6 cellular contexts compared by ENCODE assay signal in the genomic region with DNA sequence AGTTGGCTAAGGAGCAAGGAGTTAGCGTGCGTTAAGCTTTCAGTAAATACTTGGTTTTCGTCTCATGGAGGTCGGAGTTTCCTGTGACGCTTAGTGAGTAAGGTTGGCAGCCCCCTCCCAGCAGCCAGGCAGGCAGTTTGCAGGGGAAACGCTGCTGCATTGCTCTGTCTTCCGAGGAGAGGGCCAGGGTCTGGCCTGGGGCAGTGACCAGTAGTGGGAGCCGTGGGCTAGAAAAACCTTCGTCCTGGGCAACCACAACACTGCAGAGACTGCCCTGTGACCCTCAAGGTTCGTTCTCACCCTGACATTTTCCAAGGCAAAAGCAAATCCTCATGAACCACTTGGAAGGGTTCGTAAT. TPM values are rescaled to one million over a fixed set of nuclear protein-coding genes. Genes with fewer than 3 reads are reported as not detected.
DNase-seq lines count a peak whose midpoint lies in the region; TF ChIP-seq lines count a peak whose summit lies in the region.

No MANE protein-coding gene starts in this region.

- no peaks in the 10 kb centered on the region for H3K36me3 Mint-ChIP-seq in activated CD4-positive, alpha-beta T cell treated with anti-CD3 and anti-CD28 coated beads, Interleukin-2, amount 10 ng/mL, durations not matched to agents 24 days and 14 days (ENCODE audit: low read depth)
- H3K36me3 Mint-ChIP-seq in nephron progenitor cell (ENCODE audit: low read depth): no peaks in the 10 kb centered on the region

- H3K27me3 ChIP-seq in brain microvascular endothelial cell (replicated peaks): no peaks in the 10 kb centered on the region

- H3K4me3 ChIP-seq in brain microvascular endothelial cell (ENCODE audit: low read depth, low read length): peak overlapping the region; percentile 97

- no peak for DNase-seq in activated CD4-positive, alpha-beta T cell treated with anti-CD3 and anti-CD28 coated beads, Interleukin-2, amount 10 ng/mL, durations not matched to agents 24 days and 14 days
- no peak for DNase-seq in activated CD4-positive, alpha-beta T cell treated with anti-CD3 and anti-CD28 coated beads for 48 hours
- no peak for DNase-seq in brain microvascular endothelial cell
- peak; percentile 34 for DNase-seq in nephron progenitor cell
- no peak for DNase-seq in GDM1 (lab: John Stamatoyannopoulos, UW)
- no peak for DNase-seq in stimulated activated CD4-positive, alpha-beta T cell treated with anti-CD3 and anti-CD28 coated beads, Interleukin-15, amount 100 ng/mL, for 24 hours

- peak overlapping the region; percentile 11 for H3K27ac ChIP-seq in brain microvascular endothelial cell

- TF ChIP-seq CTCF in brain microvascular endothelial cell (IDR thresholded peaks at IDR 0.05; ENCODE audit: low read depth, low read length, missing control alignments) (peak; percentile 42), nephron progenitor cell (IDR thresholded peaks at IDR 0.05) (no peak)

- no peaks in the 10 kb centered on the region for H3K36me3 ChIP-seq in brain microvascular endothelial cell (replicated peaks)

- H3K27me3 Mint-ChIP-seq in activated CD4-positive, alpha-beta T cell treated with anti-CD3 and anti-CD28 coated beads, Interleukin-2, amount 10 ng/mL, durations not matched to agents 24 days and 14 days: no peaks in the 10 kb centered on the region
- H3K27me3 Mint-ChIP-seq in nephron progenitor cell (ENCODE audit: low read depth, poor library complexity): peaks cover 40% of the 10 kb centered on the region

- H3K9me3 Mint-ChIP-seq in activated CD4-positive, alpha-beta T cell treated with anti-CD3 and anti-CD28 coated beads, Interleukin-2, amount 10 ng/mL, durations not matched to agents 24 days and 14 days: no peaks in the 10 kb centered on the region
- H3K9me3 Mint-ChIP-seq in nephron progenitor cell: no peaks in the 10 kb centered on the region

- peak overlapping the region; percentile 95 for H3K27ac Mint-ChIP-seq in activated CD4-positive, alpha-beta T cell treated with anti-CD3 and anti-CD28 coated beads, Interleukin-2, amount 10 ng/mL, durations not matched to agents 24 days and 14 days
- H3K27ac Mint-ChIP-seq in nephron progenitor cell: peak overlapping the region; percentile 67

- in situ Hi-C loops in brain microvascular endothelial cell (cut with HindIII; ENCODE audit: low pct_ligation_motif_present, low sequenced_read_pairs): no loop called here

- H3K4me1 Mint-ChIP-seq in activated CD4-positive, alpha-beta T cell treated with anti-CD3 and anti-CD28 coated beads, Interleukin-2, amount 10 ng/mL, durations not matched to agents 24 days and 14 days: peaks cover 40% of the 10 kb centered on the region
- H3K4me1 Mint-ChIP-seq in nephron progenitor cell: peaks cover 33% of the 10 kb centered on the region

- H3K4me3 Mint-ChIP-seq in activated CD4-positive, alpha-beta T cell treated with anti-CD3 and anti-CD28 coated beads, Interleukin-2, amount 10 ng/mL, durations not matched to agents 24 days and 14 days: peak overlapping the region; percentile 99
- peak overlapping the region; percentile 96 for H3K4me3 Mint-ChIP-seq in nephron progenitor cell

- intact Hi-C loops in activated CD4-positive, alpha-beta T cell treated with anti-CD3 and anti-CD28 coated beads, Interleukin-2, amount 10 ng/mL, durations not matched to agents 24 days and 14 days (cut with micrococcal nuclease): loop anchor here (1.0 to 5.0 kb wide), 6 partner anchors 40 to 258 kb away; a partner anchor contains a TSS

RNA-seq across cellular contexts. Expression of a gene that starts 0.4 kb away (rescaled TPM):
- total RNA-seq in activated CD4-positive, alpha-beta T cell treated with anti-CD3 and anti-CD28 coated beads, Interleukin-2, amount 10 ng/mL, durations not matched to agents 24 days and 14 days: 12.7 and 13.9 TPM in 2 replicates

RNA-seq across cellular contexts. Expression of a gene that starts 0.6 kb away (rescaled TPM):
- total RNA-seq in activated CD4-positive, alpha-beta T cell treated with anti-CD3 and anti-CD28 coated beads, Interleukin-2, amount 10 ng/mL, durations not matched to agents 24 days and 14 days: 131 and 147 TPM in 2 replicates

RNA-seq across cellular contexts. Expression of a gene that starts 40.7 kb away (rescaled TPM):
- 15.2 and 16.6 TPM in 2 replicates for total RNA-seq in activated CD4-positive, alpha-beta T cell treated with anti-CD3 and anti-CD28 coated beads, Interleukin-2, amount 10 ng/mL, durations not matched to agents 24 days and 14 days

RNA-seq across cellular contexts. Expression of a gene that starts 54.2 kb away (rescaled TPM):
- 30.4 and 31.2 TPM in 2 replicates for total RNA-seq in activated CD4-positive, alpha-beta T cell treated with anti-CD3 and anti-CD28 coated beads, Interleukin-2, amount 10 ng/mL, durations not matched to agents 24 days and 14 days
